Comparison of ENCODE assay signal across 8 cellular contexts in genomic region chr18:111292-112014, GRCh38.
DNase-seq lines count a peak whose midpoint lies in the region; ATAC-seq lines count a peak whose summit lies in the region.

No MANE protein-coding gene starts in this region.

- DNase-seq in EL (peak; percentile 62), LoVo (ENCODE audit: low spot score) (peak; percentile 77), head of caudate nucleus (peak in 40 of 42 donors; percentile 18 to 82 (median 62)), putamen (ENCODE audit: low spot score) (peak; percentile 61), NCI-H2227 (lab: John Stamatoyannopoulos, UW; ENCODE audit: unreplicated experiment) (no peak)
- DNase-seq in activated T-helper 9 cell treated with anti-CD3 and anti-CD28 coated beads, Interleukin-2, amount 50 U/mL, for 16 hours (ENCODE audit: low read depth) = peak; percentile 65

- intact Hi-C loops in head of caudate nucleus (cut with DNase I) = no loop called here

- ATAC-seq in HG02840 (IDR thresholded peaks at IDR 0.05; ENCODE audit: low FRiP score, unreplicated experiment) (no peak), GM19023 (IDR thresholded peaks at IDR 0.05; ENCODE audit: unreplicated experiment) (no peak)
